In the genomic region with DNA sequence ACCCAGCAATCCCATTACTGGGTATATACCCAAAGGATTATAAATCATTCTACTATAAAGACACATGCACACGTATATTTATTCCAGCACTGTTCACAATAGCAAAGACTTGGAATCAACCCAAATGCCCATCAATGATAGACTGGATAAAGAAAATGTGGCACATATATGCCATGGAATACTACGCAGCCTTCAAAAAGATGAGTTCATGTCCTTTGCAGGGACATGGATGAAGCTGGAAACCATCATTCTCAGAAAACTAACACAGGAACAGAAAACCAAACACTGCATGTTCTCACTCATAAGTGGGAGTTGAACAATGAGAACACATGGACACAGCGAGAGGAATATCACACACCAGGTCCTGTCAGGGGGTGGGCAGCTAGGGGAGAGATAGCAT, we compare ENCODE assay signal across 2 cellular contexts. TPM values are rescaled to one million over a fixed set of nuclear protein-coding genes. Genes with fewer than 3 reads are reported as not detected.
"Had no signal": no experiment of that assay in that cellular context is flagged by ENCODE, and none has a peak within 500 bp of the region (broad histone marks: within the 10 kb centered on the region; RNA-seq: fewer than 3 reads in every experiment).

No MANE protein-coding gene starts in this region.

RNA-seq across cellular contexts. Expression of a gene that starts 45.8 kb away (rescaled TPM):
- total RNA-seq: epithelial cell of proximal tubule, foreskin keratinocyte had no signal
- polyA plus RNA-seq: foreskin keratinocyte had no signal
